In genomic region chr18:54647176-54647575, GRCh38 we compare ENCODE assay signal across 9 cellular contexts. TPM values are rescaled to one million over a fixed set of nuclear protein-coding genes. Genes with fewer than 3 reads are reported as not detected.
DNase-seq lines count a peak whose midpoint lies in the region; ATAC-seq, FAIRE-seq and TF ChIP-seq lines count a peak whose summit lies in the region.
"Had no signal": no experiment of that assay in that cellular context is flagged by ENCODE, and none has a peak within 500 bp of the region (broad histone marks: within the 10 kb centered on the region; RNA-seq: fewer than 3 reads in every experiment).

No MANE protein-coding gene starts in this region.

- peaks cover 2% of the 10 kb centered on the region for H3K27me3 Mint-ChIP-seq in nephron progenitor cell (ENCODE audit: low read depth, poor library complexity)
- no peaks in the 10 kb centered on the region for H3K27me3 Mint-ChIP-seq in stimulated activated naive CD8-positive, alpha-beta T cell treated with anti-CD3 and anti-CD28 coated beads, Interleukin-15, amount 100 ng/mL, for 72 hours

- no peaks in the 10 kb centered on the region for H3K79me2 ChIP-seq in K562 (ENCODE audit: control insufficient read depth, insufficient read depth, low read length)

- H3K36me3 Mint-ChIP-seq in nephron progenitor cell (ENCODE audit: low read depth) = no peaks in the 10 kb centered on the region

- H3K9ac ChIP-seq in K562 (ENCODE audit: insufficient read depth in 1 of 2, low read depth in 2 of 2, low read length in 2 of 2) = no peak overlapping the region

- peaks cover 6% of the 10 kb centered on the region for H3K4me1 Mint-ChIP-seq in nephron progenitor cell
- no peaks in the 10 kb centered on the region for H3K4me1 Mint-ChIP-seq in stimulated activated naive CD8-positive, alpha-beta T cell treated with anti-CD3 and anti-CD28 coated beads, Interleukin-15, amount 100 ng/mL, for 72 hours

- H3K4me1 ChIP-seq in K562 (replicated peaks in 1 of 2; ENCODE audit: control insufficient read depth in 2 of 2, insufficient read depth in 2 of 2, low read length in 2 of 2) = no peaks in the 10 kb centered on the region

- intact Hi-C loops in K562 (cut with micrococcal nuclease) = loop anchor here (2.0 to 10.0 kb wide), 2 partner anchors 88 to 252 kb away; no protein-coding TSS in a partner anchor

- H2AFZ ChIP-seq in K562 (ENCODE audit: low read depth, low read length) = no peak overlapping the region

- H3K27me3 ChIP-seq in K562 (ENCODE audit: control insufficient read depth in 2 of 2, insufficient read depth in 2 of 2, low read length in 2 of 2) = no peaks in the 10 kb centered on the region

- FAIRE-seq in K562 (lab: Jason Lieb, UNC) = no peak

- no peaks in the 10 kb centered on the region for H3K9me3 ChIP-seq in K562 (replicated peaks; ENCODE audit: control insufficient read depth, insufficient read depth, low read depth, low read length)

- TF ChIP-seq RAD21 in K562 (CRISPR knock-in tag; conservative IDR thresholded peaks at IDR 0.05 in 1 of 2, IDR thresholded peaks at IDR 0.05 in 1 of 2) = peak; percentile 65 to 84

- H3K4me2 ChIP-seq in K562 (ENCODE audit: insufficient read depth, low read length) = no peak overlapping the region

- H3K4me3 ChIP-seq in GM12865 (ENCODE audit: low read depth, low read length) (no peak overlapping the region), LNCaP clone FGC (ENCODE audit: low read depth, low read length) (no peak overlapping the region), K562 (no peak overlapping the region)

- TF ChIP-seq EP300 in K562 (IDR thresholded peaks at IDR 0.05; ENCODE audit: low read length) = no peak

- no peaks in the 10 kb centered on the region for H3K36me3 ChIP-seq in K562 (ENCODE audit: control insufficient read depth, insufficient read depth, low read length)

- H3K9me3 Mint-ChIP-seq in nephron progenitor cell = no peaks in the 10 kb centered on the region
- no peaks in the 10 kb centered on the region for H3K9me3 Mint-ChIP-seq in stimulated activated naive CD8-positive, alpha-beta T cell treated with anti-CD3 and anti-CD28 coated beads, Interleukin-15, amount 100 ng/mL, for 72 hours

- no TSS peak for BruUV-seq in K562 (replicated peaks; lab: Mats Ljungman, UMichigan)

- no peak overlapping the region for H3K4me3 Mint-ChIP-seq in nephron progenitor cell
- no peak overlapping the region for H3K4me3 Mint-ChIP-seq in stimulated activated naive CD8-positive, alpha-beta T cell treated with anti-CD3 and anti-CD28 coated beads, Interleukin-15, amount 100 ng/mL, for 72 hours

- H3K27ac ChIP-seq in K562 (ENCODE audit: extremely low read depth, low read depth, low read length) = no peak overlapping the region

- TF ChIP-seq POLR2A in K562 (conservative IDR thresholded peaks at IDR 0.05) = no peak

- POLR2A ChIA-PET in K562 (lab: Yijun Ruan, JAX) = interaction anchor here (0.7 kb wide), 1 partner anchor 25 kb away, joined by 3 read pairs; no protein-coding TSS in a partner anchor

- H4K20me1 ChIP-seq in K562 (replicated peaks; ENCODE audit: control insufficient read depth, insufficient read depth, low read length) = no peaks in the 10 kb centered on the region

- ATAC-seq in K562 (no peak), GM19463 (IDR thresholded peaks at IDR 0.05; ENCODE audit: unreplicated experiment) (no peak)
- ATAC-seq in stimulated activated naive CD8-positive, alpha-beta T cell treated with anti-CD3 and anti-CD28 coated beads, Interleukin-15, amount 100 ng/mL, for 72 hours = no peak

- peak; percentile 38 for DNase-seq in GM12865 (ENCODE audit: low read depth)
- no peak for DNase-seq in LNCaP clone FGC (ENCODE audit: low read depth)
- DNase-seq in K562 (ENCODE audit: extremely low read depth in 1 of 4, low spot score in 3 of 4) = peak in 2 of 4 experiments; percentile 7 to 30
- DNase-seq in nephron progenitor cell = peak; percentile 17
- no peak for DNase-seq in putamen (ENCODE audit: low spot score)
- no peak for DNase-seq in AG08395 (ENCODE audit: low spot score)
- no peak for DNase-seq in stimulated activated naive CD8-positive, alpha-beta T cell treated with anti-CD3 and anti-CD28 coated beads, Interleukin-15, amount 100 ng/mL, for 72 hours
- DNase-seq: anterior cingulate cortex had no signal

- peak; percentile 24 for TF ChIP-seq CTCF in GM12865 (IDR thresholded peaks at IDR 0.05; ENCODE audit: insufficient read depth, low read depth, low read length, missing control alignments)
- TF ChIP-seq CTCF in LNCaP clone FGC (IDR thresholded peaks at IDR 0.05; ENCODE audit: control insufficient read depth, extremely low read depth, insufficient read depth) = peak; percentile 65
- peak; percentile 16 to 67 (median 60); a peak in 3 of 6 replicates for TF ChIP-seq CTCF in K562 (IDR thresholded peaks at IDR 0.05 in 2 of 3, conservative IDR thresholded peaks at IDR 0.05 in 1 of 3; ENCODE audit: insufficient read depth in 2 of 3, low read depth in 1 of 3, low read length in 3 of 3)
- peak; percentile 42 for TF ChIP-seq CTCF in nephron progenitor cell (IDR thresholded peaks at IDR 0.05)

- CTCF ChIA-PET in K562 (lab: Yijun Ruan, JAX; ENCODE audit: low intra/inter-chr PET ratio) = interaction anchor here (1.0 to 1.6 kb wide), 2 partner anchors 203 to 255 kb away, joined by 4 to 8 read pairs; no protein-coding TSS in a partner anchor

- H3K27ac Mint-ChIP-seq in nephron progenitor cell = no peak overlapping the region
- H3K27ac Mint-ChIP-seq in stimulated activated naive CD8-positive, alpha-beta T cell treated with anti-CD3 and anti-CD28 coated beads, Interleukin-15, amount 100 ng/mL, for 72 hours = no peak overlapping the region

- H3K9me1 ChIP-seq in K562 (ENCODE audit: control insufficient read depth, insufficient read depth, low read length) = no peaks in the 10 kb centered on the region

- WGBS in K562 (ENCODE audit: insufficient coverage, low coverage, missing lambda C conversion rate) = 0% methylated on average over 2 of the region's 2 CpGs

- in situ Hi-C loops in K562 (cut with MboI) = loop anchor here (10.0 kb wide), 1 partner anchor 92 kb away; no protein-coding TSS in a partner anchor

TF ChIP-seq in K562, 482 proteins besides CTCF, POLR2A, EP300 and RAD21:
- peak; percentile 71 for TF ChIP-seq DEAF1 (CRISPR knock-in tag; IDR thresholded peaks at IDR 0.05)
- no peak for TF ChIP-seq ZNF512 (tag; IDR thresholded peaks at IDR 0.05)
TF ChIP-seq in K562: peak in this region for 1.

RNA-seq across cellular contexts. Expression of gene DYNAP, which starts 56.1 kb away (rescaled TPM):
- total RNA-seq in K562 (2011; cell fraction: chromatin; rRNA removed; ENCODE audit: low replicate concordance) = not detected in 2 replicates
- total RNA-seq in K562 (2011; cell fraction: nucleolus; rRNA removed) = not detected in 2 replicates
- not detected in 2 replicates for total RNA-seq in K562 (2011; cell fraction: nucleoplasm; rRNA removed)
- total RNA-seq in K562 (2014; rRNA removed) (not detected in 2 replicates), K562 (2014; rRNA removed; fragmentation: Illumina TruSeq; extraction: Trizol) (not detected in 2 replicates), K562 (2015; rRNA removed; fragmentation: Illumina TruSeq; extraction: Trizol) (not detected in 2 replicates), K562 (2021) (not detected in 2 replicates)
- polyA plus RNA-seq in K562 (2011; rRNA removed) (not detected in 2 replicates), K562 (2014; fragmentation: Illumina TruSeq; extraction: Trizol) (not detected in 2 replicates), K562 (2014; fragmentation: Nextera tagmentation; extraction: Ambion mirVana) (not detected), K562 (2014; rRNA removed) (not detected in 2 replicates)
- polyA plus RNA-seq in K562 (2011; cell fraction: cytosol; rRNA removed) = not detected in 2 replicates
- polyA plus RNA-seq in K562 (2011; cell fraction: nucleus; rRNA removed) = not detected in 2 replicates
- not detected in 2 replicates for polyA plus RNA-seq in K562 (2012)
- not detected in 2 replicates for polyA minus RNA-seq in K562 (2011; rRNA and poly(A)+ RNA removed)
- not detected in 2 replicates for polyA minus RNA-seq in K562 (2011; cell fraction: cytosol; rRNA and poly(A)+ RNA removed)
- not detected in 2 replicates for polyA minus RNA-seq in K562 (2011; cell fraction: nucleus; rRNA and poly(A)+ RNA removed)

Comparison
In these comparisons a context has a peak if more than half of its experiments do, and no peak if none do; other contexts are left out.
1. DNase-seq: peak in GM12865 (single experiment) and nephron progenitor cell (single experiment); none in LNCaP clone FGC (single experiment), putamen (single experiment), AG08395 (single experiment) and stimulated activated naive CD8-positive, alpha-beta T cell treated with anti-CD3 and anti-CD28 coated beads, Interleukin-15, amount 100 ng/mL, for 72 hours (0 of 2).
2. Peak in every context shown above with its lines, with median percentiles within 50 percentile points of each other: CTCF ChIP-seq.